In the genomic region with DNA sequence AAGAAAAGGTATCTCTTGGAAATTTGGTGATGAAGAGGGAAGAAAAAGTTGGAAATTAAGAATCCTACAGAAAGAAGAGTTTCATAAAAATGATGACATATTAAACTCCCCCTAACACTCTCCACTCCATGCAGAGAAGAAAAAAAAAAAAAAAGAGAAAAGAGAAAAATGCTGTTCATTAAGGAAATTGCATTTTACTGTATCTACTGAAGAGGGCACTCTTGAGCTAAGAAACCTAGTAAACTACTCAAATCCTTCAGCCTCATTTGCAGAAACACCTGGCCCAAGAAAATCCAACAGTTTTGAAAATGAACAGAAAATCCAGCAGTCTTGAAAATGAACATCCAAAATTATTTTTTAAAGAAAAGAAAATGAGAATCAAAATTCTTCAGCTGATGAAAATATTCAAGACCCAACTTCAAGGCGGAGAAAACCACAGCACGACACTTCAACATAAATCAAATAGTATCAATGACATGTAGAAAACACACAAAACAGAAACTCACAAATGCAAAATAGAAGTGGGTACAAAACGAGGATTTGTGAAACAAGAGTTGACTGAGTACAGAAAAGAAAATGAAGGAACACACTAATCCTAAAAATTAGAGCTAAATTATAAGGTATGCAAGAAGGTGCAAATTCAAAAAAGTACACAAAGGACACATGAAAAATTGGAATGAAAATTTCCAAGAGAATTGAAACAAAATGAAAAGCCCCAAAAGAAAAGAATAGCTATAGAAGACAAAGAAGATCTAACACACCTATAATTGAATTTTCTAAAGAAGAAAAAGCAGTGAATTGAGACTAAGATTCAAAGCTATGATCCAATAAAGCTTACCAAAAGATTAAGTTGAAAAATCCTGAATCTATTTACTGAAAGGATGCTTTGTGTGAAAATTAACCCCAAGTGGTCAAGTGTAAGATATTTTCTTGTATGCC, we compare ENCODE assay signal across 9 cellular contexts.
DNase-seq lines count a peak whose midpoint lies in the region; ATAC-seq and TF ChIP-seq lines count a peak whose summit lies in the region.
"Had no signal": no experiment of that assay in that cellular context is flagged by ENCODE, and none has a peak within 500 bp of the region (broad histone marks: within the 10 kb centered on the region; RNA-seq: fewer than 3 reads in every experiment).

No MANE protein-coding gene starts in this region.

- no peak overlapping the region for H3K4me3 Mint-ChIP-seq in effector memory CD8-positive, alpha-beta T cell
- no peak overlapping the region for H3K4me3 Mint-ChIP-seq in osteocyte (ENCODE audit: unreplicated experiment)
- no peak overlapping the region for H3K4me3 Mint-ChIP-seq in activated CD4-positive, alpha-beta T cell treated with anti-CD3 and anti-CD28 coated beads, Interleukin-2, amount 10 ng/mL, durations not matched to agents 24 days and 14 days

- H3K27me3 Mint-ChIP-seq in effector memory CD8-positive, alpha-beta T cell: peaks cover 16 to 20% of the 10 kb centered on the region in 2 donors
- no peaks in the 10 kb centered on the region for H3K27me3 Mint-ChIP-seq in osteocyte (ENCODE audit: unreplicated experiment)
- H3K27me3 Mint-ChIP-seq in activated CD4-positive, alpha-beta T cell treated with anti-CD3 and anti-CD28 coated beads, Interleukin-2, amount 10 ng/mL, durations not matched to agents 24 days and 14 days: peaks cover 17% of the 10 kb centered on the region

- peak; percentile 39 for DNase-seq in HCEC 1CT
- peak; percentile 57 for DNase-seq in NCI-H774 (lab: John Stamatoyannopoulos, UW)
- DNase-seq in effector memory CD8-positive, alpha-beta T cell: no peak
- DNase-seq in osteocyte (ENCODE audit: extremely low spot score, unreplicated experiment): no peak
- DNase-seq in GM19238 (ENCODE audit: insufficient read length, low spot score): no peak
- DNase-seq in activated CD4-positive, alpha-beta T cell treated with anti-CD3 and anti-CD28 coated beads, Interleukin-2, amount 10 ng/mL, durations not matched to agents 24 days and 14 days: no peak

- no peaks in the 10 kb centered on the region for H3K4me1 Mint-ChIP-seq in effector memory CD8-positive, alpha-beta T cell (ENCODE audit: low read depth in 2 of 2)
- peaks cover 15% of the 10 kb centered on the region for H3K4me1 Mint-ChIP-seq in osteocyte (ENCODE audit: unreplicated experiment)
- H3K4me1 Mint-ChIP-seq in activated CD4-positive, alpha-beta T cell treated with anti-CD3 and anti-CD28 coated beads, Interleukin-2, amount 10 ng/mL, durations not matched to agents 24 days and 14 days: peaks cover 13% of the 10 kb centered on the region

- H3K36me3 Mint-ChIP-seq in effector memory CD8-positive, alpha-beta T cell (ENCODE audit: insufficient read depth): no peaks in the 10 kb centered on the region
- H3K36me3 Mint-ChIP-seq in osteocyte (ENCODE audit: unreplicated experiment): peaks cover 9% of the 10 kb centered on the region
- H3K36me3 Mint-ChIP-seq in activated CD4-positive, alpha-beta T cell treated with anti-CD3 and anti-CD28 coated beads, Interleukin-2, amount 10 ng/mL, durations not matched to agents 24 days and 14 days (ENCODE audit: low read depth): peaks cover 1% of the 10 kb centered on the region

- H3K27ac ChIP-seq in C4-2B: no peak overlapping the region
- H3K27ac ChIP-seq: thoracic aorta had no signal

- H3K27ac Mint-ChIP-seq in effector memory CD8-positive, alpha-beta T cell: no peak overlapping the region
- no peak overlapping the region for H3K27ac Mint-ChIP-seq in osteocyte (ENCODE audit: unreplicated experiment)
- H3K27ac Mint-ChIP-seq in activated CD4-positive, alpha-beta T cell treated with anti-CD3 and anti-CD28 coated beads, Interleukin-2, amount 10 ng/mL, durations not matched to agents 24 days and 14 days: no peak overlapping the region

- intact Hi-C loops in activated CD4-positive, alpha-beta T cell treated with anti-CD3 and anti-CD28 coated beads, Interleukin-2, amount 10 ng/mL, durations not matched to agents 24 days and 14 days (cut with micrococcal nuclease): loop anchor here (1.0 to 10.0 kb wide), 5 partner anchors 223 to 1209 kb away; no protein-coding TSS in a partner anchor

- TF ChIP-seq CTCF in C4-2B (conservative IDR thresholded peaks at IDR 0.05): peak; percentile 78
- TF ChIP-seq CTCF in osteocyte (IDR thresholded peaks at IDR 0.05): peak; percentile 57

- peak; percentile 26 for ATAC-seq in effector memory CD8-positive, alpha-beta T cell (replicated peaks)
- no peak for ATAC-seq in HG02763 (IDR thresholded peaks at IDR 0.05; ENCODE audit: unreplicated experiment)

- no peaks in the 10 kb centered on the region for H3K9me3 Mint-ChIP-seq in effector memory CD8-positive, alpha-beta T cell
- peaks cover 16% of the 10 kb centered on the region for H3K9me3 Mint-ChIP-seq in osteocyte (ENCODE audit: unreplicated experiment)
- peaks cover 3% of the 10 kb centered on the region for H3K9me3 Mint-ChIP-seq in activated CD4-positive, alpha-beta T cell treated with anti-CD3 and anti-CD28 coated beads, Interleukin-2, amount 10 ng/mL, durations not matched to agents 24 days and 14 days

Comparison
In these comparisons a context has a peak if more than half of its experiments do, and no peak if none do; other contexts are left out.
1. DNase-seq: peak in HCEC 1CT (single experiment) and NCI-H774 (single experiment); none in effector memory CD8-positive, alpha-beta T cell (0 of 3), osteocyte (single experiment), GM19238 (single experiment) and activated CD4-positive, alpha-beta T cell treated with anti-CD3 and anti-CD28 coated beads, Interleukin-2, amount 10 ng/mL, durations not matched to agents 24 days and 14 days (single experiment).